ENCODE assay signal across 17 cellular contexts in the genomic region with DNA sequence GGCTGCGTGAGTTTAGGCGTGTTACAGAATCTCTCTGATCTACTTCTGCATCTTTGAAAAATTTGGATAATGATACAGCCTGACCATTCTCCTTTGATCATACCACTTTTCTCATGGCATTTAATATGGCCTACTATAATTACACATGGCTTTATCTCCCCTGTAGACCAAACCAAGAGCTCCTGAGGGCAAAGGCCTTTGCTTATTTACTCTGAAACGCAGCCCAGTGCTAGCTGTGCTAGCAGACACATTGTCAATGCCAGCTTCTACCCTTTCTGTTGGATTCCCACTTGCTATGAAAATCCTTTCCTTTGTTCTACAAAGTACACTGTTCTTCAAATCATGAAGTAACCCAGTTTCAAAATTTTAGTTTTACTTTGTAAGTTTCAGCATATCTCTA. TPM values are rescaled to one million over a fixed set of nuclear protein-coding genes. Genes with fewer than 3 reads are reported as not detected.
A peak's percentile ranks its signal among the peaks of the same experiment; 100 is the strongest.
DNase-seq lines count a peak whose midpoint lies in the region; ATAC-seq and TF ChIP-seq lines count a peak whose summit lies in the region.
"Had no signal": no experiment of that assay in that cellular context is flagged by ENCODE, and none has a peak within 500 bp of the region (broad histone marks: within the 10 kb centered on the region; RNA-seq: fewer than 3 reads in every experiment).

No MANE protein-coding gene starts in this region.

- H3K9me3 Mint-ChIP-seq in WTC11 = peaks cover 8% of the 10 kb centered on the region
- H3K9me3 Mint-ChIP-seq: CD4-positive, alpha-beta T cell had no signal

- CTCF ChIA-PET in WTC11 (lab: Charles Lee) = interaction anchor here (0.6 to 3.5 kb wide), 2 partner anchors 110 to 605 kb away, joined by 3 to 11 read pairs; no protein-coding TSS in a partner anchor

- H3K27me3 ChIP-seq in MG63 (no peaks in the 10 kb centered on the region), right lobe of liver (no peaks in the 10 kb centered on the region)
- H3K27me3 ChIP-seq: SJSA1 had no signal

- intact Hi-C loops in right lobe of liver (cut with DNase I) = no loop called here

- H3K4me3 ChIP-seq in MG63 = no peak overlapping the region
- H3K4me3 ChIP-seq in right lobe of liver = no peak overlapping the region
- H3K4me3 ChIP-seq: SJSA1 had no signal

- no peak overlapping the region for H3K4me3 Mint-ChIP-seq in WTC11
- H3K4me3 Mint-ChIP-seq: CD4-positive, alpha-beta T cell had no signal

- DNase-seq in MG63 (peak; percentile 48), WTC11 (ENCODE audit: low spot score) (no peak), right lobe of liver (peak; percentile 39 to 83 (median 74)), kidney tubule cell (ENCODE audit: low spot score) (no peak), amygdala (lab: John Stamatoyannopoulos, UW) (no peak), kidney glomerular epithelial cell (lab: John Stamatoyannopoulos, UW) (no peak), NCI-H187 treated with DMSO at 0.1 percent for 48 hours (lab: John Stamatoyannopoulos, UW) (no peak)
- DNase-seq: AML-193; CD4-positive, alpha-beta T cell; GOT3; KG1; NCI-H226; NCI-H748 treated with DMSO at 0.1 percent for 48 hours; RPMI8226; SW 1271 had no signal

- H3K9me3 ChIP-seq in MG63 (no peaks in the 10 kb centered on the region), right lobe of liver (no peaks in the 10 kb centered on the region)
- H3K9me3 ChIP-seq: SJSA1 had no signal

- 39% methylated on average over 3 of the region's 3 CpGs for WGBS in right lobe of liver (ENCODE audit: insufficient coverage, low coverage, low lambda C conversion rate, missing lambda C conversion rate)

- no peak for TF ChIP-seq POLR2A in right lobe of liver (IDR thresholded peaks at IDR 0.05)

- TF ChIP-seq CTCF in 22Rv1 (IDR thresholded peaks at IDR 0.05) = no peak
- TF ChIP-seq CTCF in WTC11 (IDR thresholded peaks at IDR 0.05) = no peak
- TF ChIP-seq CTCF in right lobe of liver (IDR thresholded peaks at IDR 0.05) = no peak

- H3K36me3 ChIP-seq in MG63 (no peaks in the 10 kb centered on the region), right lobe of liver (no peaks in the 10 kb centered on the region)
- H3K36me3 ChIP-seq: SJSA1 had no signal

- H3K27me3 Mint-ChIP-seq in WTC11 (ENCODE audit: low read depth) = no peaks in the 10 kb centered on the region
- H3K27me3 Mint-ChIP-seq: CD4-positive, alpha-beta T cell had no signal

- H3K36me3 Mint-ChIP-seq in WTC11 = no peaks in the 10 kb centered on the region

- ATAC-seq in WTC11 (no peak), right lobe of liver (peak; percentile 95 to 97 (median 97))

- POLR2A ChIA-PET in WTC11 (lab: Charles Lee) = no interaction called here

- H3K27ac Mint-ChIP-seq in WTC11 = peak overlapping the region; percentile 21; the same call in 1 of the 2 replicates
- H3K27ac Mint-ChIP-seq: CD4-positive, alpha-beta T cell had no signal

- H3K27ac ChIP-seq in 22Rv1 (peak overlapping the region; percentile 12; the same call in 1 of the 2 replicates), right lobe of liver (peak overlapping the region; percentile 9 to 38 (median 14))
- H3K27ac ChIP-seq: SJSA1 had no signal

- H3K4me1 Mint-ChIP-seq in WTC11 = peaks cover 16% of the 10 kb centered on the region

- peaks cover 0 to 34% (median 12%) of the 10 kb centered on the region in 4 donors for H3K4me1 ChIP-seq in right lobe of liver

TF ChIP-seq in WTC11, 78 proteins besides CTCF, POLR2A, EP300 and RAD21 (continues in another document):
- TF ChIP-seq, protein P1, sequence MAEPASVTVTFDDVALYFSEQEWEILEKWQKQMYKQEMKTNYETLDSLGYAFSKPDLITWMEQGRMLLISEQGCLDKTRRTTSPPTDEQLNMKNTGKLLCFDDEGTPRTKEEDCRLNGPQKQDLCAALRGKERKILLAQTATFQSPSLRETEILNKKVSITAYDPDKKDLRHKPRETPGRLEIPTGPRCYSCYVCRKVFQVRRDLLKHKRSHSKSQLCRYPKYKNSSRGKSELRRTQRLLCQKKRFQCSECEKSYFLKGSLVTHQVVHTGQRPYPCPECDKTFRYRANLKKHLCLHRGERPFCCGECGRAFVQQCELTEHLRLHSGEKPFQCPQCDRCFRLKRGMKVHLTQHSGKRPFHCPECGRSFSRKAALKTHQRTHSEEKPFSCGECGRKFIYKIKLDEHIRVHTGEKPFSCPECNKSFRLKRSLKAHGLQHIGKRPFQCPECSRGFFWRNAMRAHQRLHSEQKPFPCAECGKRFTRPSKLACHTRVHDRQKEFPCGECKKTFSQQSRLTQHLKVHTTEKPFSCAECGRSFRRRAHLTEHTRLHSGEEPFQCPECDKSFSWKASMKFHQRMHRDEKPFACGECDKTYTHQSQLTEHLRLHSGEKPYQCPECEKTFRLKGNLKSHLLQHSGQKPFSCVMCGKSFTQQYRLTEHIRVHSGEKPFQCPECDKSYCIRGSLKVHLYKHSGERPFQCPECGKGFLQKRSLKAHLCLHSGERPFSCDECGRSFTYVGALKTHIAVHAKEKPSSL (CRISPR knock-in tag; conservative IDR thresholded peaks at IDR 0.05) = no peak
- TF ChIP-seq FOXP1 (CRISPR knock-in tag; IDR thresholded peaks at IDR 0.05; ENCODE audit: borderline replicate concordance) = no peak
- no peak for TF ChIP-seq JAZF1 (CRISPR knock-in tag; IDR thresholded peaks at IDR 0.05)
- no peak for TF ChIP-seq MXD4 (CRISPR knock-in tag; IDR thresholded peaks at IDR 0.05; ENCODE audit: borderline replicate concordance)
- no peak for TF ChIP-seq NR2C2 (CRISPR knock-in tag; IDR thresholded peaks at IDR 0.05)
- no peak for TF ChIP-seq IRF2 (CRISPR knock-in tag; IDR thresholded peaks at IDR 0.05; ENCODE audit: borderline replicate concordance, low read depth)
- TF ChIP-seq, protein P2, sequence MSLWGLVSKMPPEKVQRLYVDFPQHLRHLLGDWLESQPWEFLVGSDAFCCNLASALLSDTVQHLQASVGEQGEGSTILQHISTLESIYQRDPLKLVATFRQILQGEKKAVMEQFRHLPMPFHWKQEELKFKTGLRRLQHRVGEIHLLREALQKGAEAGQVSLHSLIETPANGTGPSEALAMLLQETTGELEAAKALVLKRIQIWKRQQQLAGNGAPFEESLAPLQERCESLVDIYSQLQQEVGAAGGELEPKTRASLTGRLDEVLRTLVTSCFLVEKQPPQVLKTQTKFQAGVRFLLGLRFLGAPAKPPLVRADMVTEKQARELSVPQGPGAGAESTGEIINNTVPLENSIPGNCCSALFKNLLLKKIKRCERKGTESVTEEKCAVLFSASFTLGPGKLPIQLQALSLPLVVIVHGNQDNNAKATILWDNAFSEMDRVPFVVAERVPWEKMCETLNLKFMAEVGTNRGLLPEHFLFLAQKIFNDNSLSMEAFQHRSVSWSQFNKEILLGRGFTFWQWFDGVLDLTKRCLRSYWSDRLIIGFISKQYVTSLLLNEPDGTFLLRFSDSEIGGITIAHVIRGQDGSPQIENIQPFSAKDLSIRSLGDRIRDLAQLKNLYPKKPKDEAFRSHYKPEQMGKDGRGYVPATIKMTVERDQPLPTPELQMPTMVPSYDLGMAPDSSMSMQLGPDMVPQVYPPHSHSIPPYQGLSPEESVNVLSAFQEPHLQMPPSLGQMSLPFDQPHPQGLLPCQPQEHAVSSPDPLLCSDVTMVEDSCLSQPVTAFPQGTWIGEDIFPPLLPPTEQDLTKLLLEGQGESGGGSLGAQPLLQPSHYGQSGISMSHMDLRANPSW (CRISPR knock-in tag; conservative IDR thresholded peaks at IDR 0.05; ENCODE audit: low read depth) = no peak
- TF ChIP-seq, protein P3, sequence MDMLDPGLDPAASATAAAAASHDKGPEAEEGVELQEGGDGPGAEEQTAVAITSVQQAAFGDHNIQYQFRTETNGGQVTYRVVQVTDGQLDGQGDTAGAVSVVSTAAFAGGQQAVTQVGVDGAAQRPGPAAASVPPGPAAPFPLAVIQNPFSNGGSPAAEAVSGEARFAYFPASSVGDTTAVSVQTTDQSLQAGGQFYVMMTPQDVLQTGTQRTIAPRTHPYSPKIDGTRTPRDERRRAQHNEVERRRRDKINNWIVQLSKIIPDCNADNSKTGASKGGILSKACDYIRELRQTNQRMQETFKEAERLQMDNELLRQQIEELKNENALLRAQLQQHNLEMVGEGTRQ (CRISPR knock-in tag; IDR thresholded peaks at IDR 0.05) = no peak
- TF ChIP-seq, protein P4, sequence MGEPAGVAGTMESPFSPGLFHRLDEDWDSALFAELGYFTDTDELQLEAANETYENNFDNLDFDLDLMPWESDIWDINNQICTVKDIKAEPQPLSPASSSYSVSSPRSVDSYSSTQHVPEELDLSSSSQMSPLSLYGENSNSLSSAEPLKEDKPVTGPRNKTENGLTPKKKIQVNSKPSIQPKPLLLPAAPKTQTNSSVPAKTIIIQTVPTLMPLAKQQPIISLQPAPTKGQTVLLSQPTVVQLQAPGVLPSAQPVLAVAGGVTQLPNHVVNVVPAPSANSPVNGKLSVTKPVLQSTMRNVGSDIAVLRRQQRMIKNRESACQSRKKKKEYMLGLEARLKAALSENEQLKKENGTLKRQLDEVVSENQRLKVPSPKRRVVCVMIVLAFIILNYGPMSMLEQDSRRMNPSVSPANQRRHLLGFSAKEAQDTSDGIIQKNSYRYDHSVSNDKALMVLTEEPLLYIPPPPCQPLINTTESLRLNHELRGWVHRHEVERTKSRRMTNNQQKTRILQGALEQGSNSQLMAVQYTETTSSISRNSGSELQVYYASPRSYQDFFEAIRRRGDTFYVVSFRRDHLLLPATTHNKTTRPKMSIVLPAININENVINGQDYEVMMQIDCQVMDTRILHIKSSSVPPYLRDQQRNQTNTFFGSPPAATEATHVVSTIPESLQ (CRISPR knock-in tag; IDR thresholded peaks at IDR 0.05) = no peak
- TF ChIP-seq, protein P5, sequence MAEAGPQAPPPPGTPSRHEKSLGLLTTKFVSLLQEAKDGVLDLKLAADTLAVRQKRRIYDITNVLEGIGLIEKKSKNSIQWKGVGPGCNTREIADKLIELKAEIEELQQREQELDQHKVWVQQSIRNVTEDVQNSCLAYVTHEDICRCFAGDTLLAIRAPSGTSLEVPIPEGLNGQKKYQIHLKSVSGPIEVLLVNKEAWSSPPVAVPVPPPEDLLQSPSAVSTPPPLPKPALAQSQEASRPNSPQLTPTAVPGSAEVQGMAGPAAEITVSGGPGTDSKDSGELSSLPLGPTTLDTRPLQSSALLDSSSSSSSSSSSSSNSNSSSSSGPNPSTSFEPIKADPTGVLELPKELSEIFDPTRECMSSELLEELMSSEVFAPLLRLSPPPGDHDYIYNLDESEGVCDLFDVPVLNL (CRISPR knock-in tag; IDR thresholded peaks at IDR 0.05; ENCODE audit: borderline replicate concordance, low read depth) = no peak
- no peak for TF ChIP-seq GABPB1 (CRISPR knock-in tag; IDR thresholded peaks at IDR 0.05)
- TF ChIP-seq TCF7 (CRISPR knock-in tag; IDR thresholded peaks at IDR 0.05; ENCODE audit: low read depth) = no peak
- TF ChIP-seq NFYB (CRISPR knock-in tag; conservative IDR thresholded peaks at IDR 0.05; ENCODE audit: low read depth) = no peak
- no peak for TF ChIP-seq PRRX2 (CRISPR knock-in tag; IDR thresholded peaks at IDR 0.05)
- no peak for TF ChIP-seq TEAD1 (CRISPR knock-in tag; IDR thresholded peaks at IDR 0.05)

RNA-seq across cellular contexts. Expression of a gene that starts 16.5 kb away (rescaled TPM):
- total RNA-seq in MG63 (2014; rRNA removed; shearing (Covaris generic); ENCODE audit: low replicate concordance) = 21.1 and 42.2 TPM in 2 replicates
- total RNA-seq in WTC11 (2021) (42.2 to 43.8 TPM (median 43.0 TPM) in 3 replicates), right lobe of liver (10 to 100 TPM; 10.4 to 22.4 (median 15.2) TPM)

Comparison
In these comparisons a context has a peak if more than half of its experiments do, and no peak if none do; other contexts are left out.
1. DNase-seq: peak in MG63 (single experiment) and right lobe of liver (3 of 3); none in WTC11 (single experiment), kidney tubule cell (single experiment), amygdala (0 of 56), kidney glomerular epithelial cell (single experiment) and NCI-H187 treated with DMSO at 0.1 percent for 48 hours (single experiment).